ENCODE assay signal across 17 cellular contexts in the genomic region with DNA sequence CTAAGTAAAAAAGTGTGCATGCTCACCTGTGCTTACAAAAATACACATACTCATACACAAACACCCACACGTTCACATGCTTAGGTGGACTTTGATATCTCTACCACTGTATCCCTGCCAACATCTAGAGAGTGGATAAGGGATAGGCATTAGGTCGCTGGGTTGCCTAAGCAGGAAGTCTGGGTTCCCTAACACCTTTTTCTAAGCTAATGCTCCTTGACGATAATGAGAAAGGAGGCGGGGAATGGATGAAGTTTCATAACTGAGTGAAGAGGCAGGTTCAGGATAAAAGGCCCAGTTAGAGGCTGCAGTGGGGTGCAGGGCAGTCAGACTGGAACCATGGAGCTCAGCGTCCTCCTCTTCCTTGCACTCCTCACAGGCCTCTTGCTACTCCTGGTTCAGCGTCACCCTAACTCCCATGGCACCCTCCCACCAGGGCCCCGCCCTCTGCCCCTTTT. TPM values are rescaled to one million over a fixed set of nuclear protein-coding genes. Genes with fewer than 3 reads are reported as not detected.
"Had no signal": no experiment of that assay in that cellular context is flagged by ENCODE, and none has a peak within 500 bp of the region (broad histone marks: within the 10 kb centered on the region; RNA-seq: fewer than 3 reads in every experiment).

No MANE protein-coding gene starts in this region.

- H3K27me3 Mint-ChIP-seq: activated naive CD8-positive, alpha-beta T cell treated with anti-CD3 and anti-CD28 coated beads, Interleukin-2, amount 50 U/mL, for 24 hours had no signal

- H3K27me3 ChIP-seq: right atrium auricular region, suprapubic skin had no signal

- H3K36me3 Mint-ChIP-seq: type B pancreatic cell had no signal

- H3K4me1 ChIP-seq: esophagus muscularis mucosa, right atrium auricular region, suprapubic skin had no signal

- H3K9me3 Mint-ChIP-seq: type B pancreatic cell had no signal

- DNase-seq: activated CD4-positive, alpha-beta T cell treated with anti-CD3 and anti-CD28 coated beads, Interleukin-2, amount 50 U/mL, for 1 hour; activated CD8-positive, alpha-beta memory T cell treated with anti-CD3 and anti-CD28 coated beads for 24 hours; activated naive CD8-positive, alpha-beta T cell treated with anti-CD3 and anti-CD28 coated beads, Interleukin-2, amount 50 U/mL, for 24 hours; aorta; hippocampal formation; kidney; midbrain; naive thymus-derived CD8-positive, alpha-beta T cell; stimulated activated naive CD8-positive, alpha-beta T cell treated with anti-CD3 and anti-CD28 coated beads, Interleukin-15, Interleukin-2, amounts not matched to agents 100 U/mL and 50 U/mL, for 24 hours had no signal

- ATAC-seq: activated naive CD8-positive, alpha-beta T cell treated with anti-CD3 and anti-CD28 coated beads, Interleukin-2, amount 50 U/mL, for 24 hours; naive thymus-derived CD8-positive, alpha-beta T cell; stimulated activated naive CD8-positive, alpha-beta T cell treated with anti-CD3 and anti-CD28 coated beads, Interleukin-15, Interleukin-2, amounts not matched to agents 100 U/mL and 50 U/mL, for 24 hours had no signal

- H3K4me3 Mint-ChIP-seq: activated naive CD8-positive, alpha-beta T cell treated with anti-CD3 and anti-CD28 coated beads, Interleukin-2, amount 50 U/mL, for 24 hours; naive thymus-derived CD8-positive, alpha-beta T cell; type B pancreatic cell had no signal

- H3K36me3 ChIP-seq: esophagus muscularis mucosa, right atrium auricular region, suprapubic skin had no signal

- H3K4me1 Mint-ChIP-seq: activated naive CD8-positive, alpha-beta T cell treated with anti-CD3 and anti-CD28 coated beads, Interleukin-2, amount 50 U/mL, for 24 hours had no signal

- H3K27ac Mint-ChIP-seq: activated naive CD8-positive, alpha-beta T cell treated with anti-CD3 and anti-CD28 coated beads, Interleukin-2, amount 50 U/mL, for 24 hours; type B pancreatic cell had no signal

- H3K27ac ChIP-seq: esophagus muscularis mucosa, right atrium auricular region, suprapubic skin had no signal

- H3K4me3 ChIP-seq: esophagus muscularis mucosa, right atrium auricular region, smooth muscle cell, suprapubic skin had no signal

RNA-seq across cellular contexts. Expression of a gene that starts 41.9 kb away (rescaled TPM):
- total RNA-seq: aorta; bronchial epithelial cell; esophagus muscularis mucosa; glomerular endothelial cell; kidney; lower leg skin; naive thymus-derived CD8-positive, alpha-beta T cell; right atrium auricular region; smooth muscle cell; suprapubic skin had no signal
- polyA plus RNA-seq: aorta; naive thymus-derived CD8-positive, alpha-beta T cell; smooth muscle cell had no signal
